In genomic region chrX:44651347-44651746, GRCh38 we compare ENCODE assay signal across 18 cellular contexts.
DNase-seq lines count a peak whose midpoint lies in the region; ATAC-seq and TF ChIP-seq lines count a peak whose summit lies in the region.
"Had no signal": no experiment of that assay in that cellular context is flagged by ENCODE, and none has a peak within 500 bp of the region (broad histone marks: within the 10 kb centered on the region; RNA-seq: fewer than 3 reads in every experiment).

No MANE protein-coding gene starts in this region.

- no peak for TF ChIP-seq POLR2A in HCT116 (IDR thresholded peaks at IDR 0.05; ENCODE audit: borderline replicate concordance, extremely low read depth, insufficient read depth, insufficient read length)

- no peak overlapping the region for H3K9ac ChIP-seq in HCT116 (ENCODE audit: low read length)
- H3K9ac ChIP-seq: BLaER1 had no signal

- H4K20me1 ChIP-seq in HCT116 (ENCODE audit: insufficient read depth): no peaks in the 10 kb centered on the region
- H4K20me1 ChIP-seq: BLaER1 had no signal

- DNase-seq in BE2C: peak; percentile 10
- DNase-seq in HCT116 (ENCODE audit: low read depth, low spot score): peak; percentile 3
- DNase-seq in WERI-Rb-1: peak; percentile 9
- DNase-seq in kidney tubule cell (ENCODE audit: low spot score): peak; percentile 24
- DNase-seq in posterior vena cava (ENCODE audit: low spot score): no peak
- no peak for DNase-seq in chondrocyte (ENCODE audit: low spot score)
- no peak for DNase-seq in putamen (ENCODE audit: low spot score)
- DNase-seq: activated CD8-positive, alpha-beta memory T cell treated with anti-CD3 and anti-CD28 coated beads, Interleukin-2, amount 50 U/mL, for 4 hours; activated naive CD4-positive, alpha-beta T cell treated with anti-CD3 and anti-CD28 coated beads, Interleukin-2, amount 10 ng/mL, durations not matched to agents 7 days and 5 days; DND-41; Kasumi-1; left cardiac atrium; NCI-H187 treated with DMSO at 0.1 percent for 48 hours; stimulated activated CD4-positive, alpha-beta T cell treated with anti-CD3 and anti-CD28 coated beads, Interleukin-4, amount 100 ng/mL, for 4 hours had no signal

- CTCF ChIA-PET in HCT116 (lab: Charles Lee): no interaction called here

- TF ChIP-seq CTCF in BE2C (IDR thresholded peaks at IDR 0.05; ENCODE audit: low read depth, low read length) (no peak), HCT116 (IDR thresholded peaks at IDR 0.05 in 2 of 3, conservative IDR thresholded peaks at IDR 0.05 in 1 of 3; ENCODE audit: borderline replicate concordance in 1 of 3, insufficient read depth in 1 of 3, low read depth in 2 of 3, low read length in 2 of 3) (no peak), WERI-Rb-1 (IDR thresholded peaks at IDR 0.05; ENCODE audit: low read depth, low read length) (no peak), chondrocyte (IDR thresholded peaks at IDR 0.05) (no peak)

- H3K27me3 ChIP-seq in BE2C (no peaks in the 10 kb centered on the region), HCT116 (ENCODE audit: insufficient read depth, low read length) (no peaks in the 10 kb centered on the region), WERI-Rb-1 (ENCODE audit: insufficient read depth, low read depth, severe bottlenecking) (peaks cover 12% of the 10 kb centered on the region)
- H3K27me3 ChIP-seq: BLaER1 had no signal

- POLR2A ChIA-PET in HCT116 (lab: Charles Lee): no interaction called here

- no peak overlapping the region for H2AFZ ChIP-seq in HCT116 (ENCODE audit: low read depth, low read length, poor library complexity, severe bottlenecking)

- ATAC-seq in HCT116 (peak; percentile 63; the same call in 1 of the 2 replicates), GM21786 (IDR thresholded peaks at IDR 0.05; ENCODE audit: unreplicated experiment) (no peak)
- ATAC-seq: sciatic nerve; stimulated activated effector memory CD8-positive, alpha-beta T cell treated with anti-CD3 and anti-CD28 coated beads, Interleukin-12 subunit alpha, Interleukin-12 subunit beta, amount 100 ng/mL, for 72 hours had no signal

- peaks cover 9% of the 10 kb centered on the region for H3K9me3 Mint-ChIP-seq in chondrocyte (ENCODE audit: low read depth)
- H3K9me3 Mint-ChIP-seq: activated naive CD4-positive, alpha-beta T cell treated with anti-CD3 and anti-CD28 coated beads, Interleukin-2, amount 10 ng/mL, durations not matched to agents 7 days and 5 days; stimulated activated effector memory CD8-positive, alpha-beta T cell treated with anti-CD3 and anti-CD28 coated beads, Interleukin-12 subunit alpha, Interleukin-12 subunit beta, amount 100 ng/mL, for 72 hours had no signal

- intact Hi-C loops in HCT116 (cut with micrococcal nuclease) (no loop called here), posterior vena cava (cut with DNase I) (no loop called here)

- no peak overlapping the region for H3K27ac Mint-ChIP-seq in chondrocyte (ENCODE audit: unreplicated experiment)
- H3K27ac Mint-ChIP-seq: activated naive CD4-positive, alpha-beta T cell treated with anti-CD3 and anti-CD28 coated beads, Interleukin-2, amount 10 ng/mL, durations not matched to agents 7 days and 5 days; stimulated activated effector memory CD8-positive, alpha-beta T cell treated with anti-CD3 and anti-CD28 coated beads, Interleukin-12 subunit alpha, Interleukin-12 subunit beta, amount 100 ng/mL, for 72 hours had no signal

- H3K4me3 ChIP-seq in BE2C (ENCODE audit: low read depth, low read length) (no peak overlapping the region; the same call in 1 of the 2 replicates), HCT116 (replicated peaks in 1 of 2; ENCODE audit: low read depth in 1 of 2, low read length in 2 of 2) (no peak overlapping the region), WERI-Rb-1 (ENCODE audit: low read depth, low read length) (no peak overlapping the region)
- H3K4me3 ChIP-seq: BLaER1 had no signal

- no peaks in the 10 kb centered on the region for H3K9me3 ChIP-seq in BE2C
- no peaks in the 10 kb centered on the region for H3K9me3 ChIP-seq in HCT116 (ENCODE audit: control insufficient read depth in 1 of 2, insufficient read depth in 1 of 2, low read depth in 1 of 2, low read length in 2 of 2)
- peaks cover 5% of the 10 kb centered on the region for H3K9me3 ChIP-seq in WERI-Rb-1 (ENCODE audit: severe bottlenecking)
- H3K9me3 ChIP-seq: BLaER1 had no signal

- H3K79me2 ChIP-seq in HCT116 (ENCODE audit: insufficient read depth, low read length): no peaks in the 10 kb centered on the region

- TF ChIP-seq RAD21 in HCT116 (IDR thresholded peaks at IDR 0.05; ENCODE audit: low read depth): no peak

- no peak overlapping the region for H3K4me3 Mint-ChIP-seq in chondrocyte (ENCODE audit: unreplicated experiment)
- H3K4me3 Mint-ChIP-seq: activated naive CD4-positive, alpha-beta T cell treated with anti-CD3 and anti-CD28 coated beads, Interleukin-2, amount 10 ng/mL, durations not matched to agents 7 days and 5 days; stimulated activated effector memory CD8-positive, alpha-beta T cell treated with anti-CD3 and anti-CD28 coated beads, Interleukin-12 subunit alpha, Interleukin-12 subunit beta, amount 100 ng/mL, for 72 hours had no signal

- no peaks in the 10 kb centered on the region for H3K36me3 ChIP-seq in BE2C
- H3K36me3 ChIP-seq in HCT116 (ENCODE audit: control insufficient read depth in 1 of 2, insufficient read depth in 2 of 2, low read length in 2 of 2): no peaks in the 10 kb centered on the region
- no peaks in the 10 kb centered on the region for H3K36me3 ChIP-seq in WERI-Rb-1
- H3K36me3 ChIP-seq: BLaER1 had no signal

- no peaks in the 10 kb centered on the region for H3K4me1 Mint-ChIP-seq in chondrocyte (ENCODE audit: low read depth)
- H3K4me1 Mint-ChIP-seq: activated naive CD4-positive, alpha-beta T cell treated with anti-CD3 and anti-CD28 coated beads, Interleukin-2, amount 10 ng/mL, durations not matched to agents 7 days and 5 days; stimulated activated effector memory CD8-positive, alpha-beta T cell treated with anti-CD3 and anti-CD28 coated beads, Interleukin-12 subunit alpha, Interleukin-12 subunit beta, amount 100 ng/mL, for 72 hours had no signal

- H3K9me2 ChIP-seq in HCT116 (ENCODE audit: insufficient read depth): no peaks in the 10 kb centered on the region

- RAD21 ChIA-PET in HCT116 (lab: Charles Lee; ENCODE audit: low non-redundant PET in 1 of 2, low total read pairs in 2 of 2, uncharacterized antibody in 2 of 2, unreplicated experiment in 2 of 2): no interaction called here

- no peaks in the 10 kb centered on the region for H3K36me3 Mint-ChIP-seq in chondrocyte (ENCODE audit: low read depth)
- H3K36me3 Mint-ChIP-seq: activated naive CD4-positive, alpha-beta T cell treated with anti-CD3 and anti-CD28 coated beads, Interleukin-2, amount 10 ng/mL, durations not matched to agents 7 days and 5 days; stimulated activated effector memory CD8-positive, alpha-beta T cell treated with anti-CD3 and anti-CD28 coated beads, Interleukin-12 subunit alpha, Interleukin-12 subunit beta, amount 100 ng/mL, for 72 hours had no signal

- BruUV-seq in HCT116 (replicated peaks; lab: Mats Ljungman, UMichigan): no TSS peak

- no peak overlapping the region for H3K27ac ChIP-seq in HCT116 (ENCODE audit: low read depth, low read length)
- no peak overlapping the region for H3K27ac ChIP-seq in WERI-Rb-1
- H3K27ac ChIP-seq: BLaER1 had no signal

- no peaks in the 10 kb centered on the region for H3K27me3 Mint-ChIP-seq in chondrocyte (ENCODE audit: low read depth)
- H3K27me3 Mint-ChIP-seq: activated naive CD4-positive, alpha-beta T cell treated with anti-CD3 and anti-CD28 coated beads, Interleukin-2, amount 10 ng/mL, durations not matched to agents 7 days and 5 days had no signal

- no peaks in the 10 kb centered on the region for H3K4me1 ChIP-seq in BE2C
- peaks cover 0 to 5% of the 10 kb centered on the region in 2 experiments; a peak in 1 of 4 replicates for H3K4me1 ChIP-seq in HCT116 (ENCODE audit: control insufficient read depth in 1 of 2, insufficient read depth in 2 of 2, low read length in 2 of 2)
- H3K4me1 ChIP-seq: BLaER1 had no signal

- H3K4me2 ChIP-seq in HCT116 (ENCODE audit: low read length): no peak overlapping the region
- H3K4me2 ChIP-seq: BLaER1 had no signal

TF ChIP-seq in HCT116, 20 proteins besides CTCF, POLR2A, EP300 and RAD21 (continues in another document):
- TF ChIP-seq ELF1 (IDR thresholded peaks at IDR 0.05; ENCODE audit: borderline replicate concordance, low read depth) (no peak), SRF (IDR thresholded peaks at IDR 0.05; ENCODE audit: low read depth) (no peak), ZNF274 (IDR thresholded peaks at IDR 0.05; ENCODE audit: low read depth, low read length) (no peak), EGR1 (IDR thresholded peaks at IDR 0.05; ENCODE audit: low read depth) (no peak), ATF3 (IDR thresholded peaks at IDR 0.05) (no peak), YY1 (IDR thresholded peaks at IDR 0.05; ENCODE audit: extremely low read depth, insufficient replicate concordance, low read depth, low read length) (no peak), REST (IDR thresholded peaks at IDR 0.05; ENCODE audit: low read depth) (no peak), CBX3 (IDR thresholded peaks at IDR 0.05; ENCODE audit: low read depth) (no peak), JUND (IDR thresholded peaks at IDR 0.05) (no peak)

Comparison
In these comparisons a context has a peak if more than half of its experiments do, and no peak if none do; other contexts are left out.
1. DNase-seq: peak in BE2C (single experiment), HCT116 (single experiment), WERI-Rb-1 (single experiment) and kidney tubule cell (single experiment); none in posterior vena cava (single experiment), chondrocyte (single experiment) and putamen (single experiment).